Comparison of ENCODE assay signal across 8 cellular contexts in genomic region chr17:68794636-68795503, GRCh38.
DNase-seq lines count a peak whose midpoint lies in the region; ATAC-seq and TF ChIP-seq lines count a peak whose summit lies in the region.

No MANE protein-coding gene starts in this region.

- H3K36me3 ChIP-seq in BLaER1 (no peaks in the 10 kb centered on the region), adipocyte (ENCODE audit: control insufficient read depth, insufficient read depth, low read length, severe bottlenecking) (no peaks in the 10 kb centered on the region), right atrium auricular region (no peaks in the 10 kb centered on the region), BE2C (no peaks in the 10 kb centered on the region)

- H3K4me3 ChIP-seq in BLaER1: no peak overlapping the region
- H3K4me3 ChIP-seq in adipocyte (ENCODE audit: low read length): peak overlapping the region; percentile 53
- no peak overlapping the region for H3K4me3 ChIP-seq in right atrium auricular region
- H3K4me3 ChIP-seq in BE2C (ENCODE audit: low read depth, low read length): no peak overlapping the region

- ATAC-seq in HG03159 (IDR thresholded peaks at IDR 0.05; ENCODE audit: unreplicated experiment): peak; percentile 48
- no peak for ATAC-seq in GM21360 (IDR thresholded peaks at IDR 0.05; ENCODE audit: unreplicated experiment)

- H3K27me3 ChIP-seq in BLaER1: no peaks in the 10 kb centered on the region
- H3K27me3 ChIP-seq in adipocyte (replicated peaks; ENCODE audit: control insufficient read depth, insufficient read depth, low read length): no peaks in the 10 kb centered on the region
- H3K27me3 ChIP-seq in right atrium auricular region: no peaks in the 10 kb centered on the region
- H3K27me3 ChIP-seq in BE2C: peaks cover 10% of the 10 kb centered on the region; the same call in 1 of the 2 replicates

- DNase-seq in adipocyte (ENCODE audit: low read depth) (peak; percentile 70), right atrium auricular region (ENCODE audit: low spot score) (no peak), smooth muscle cell of the brain vasculature (ENCODE audit: low read depth, low spot score) (peak; percentile 63), BE2C (no peak), 8988T (no peak)

- H3K4me1 ChIP-seq in BLaER1: peaks cover 20% of the 10 kb centered on the region
- H3K4me1 ChIP-seq in adipocyte (ENCODE audit: control insufficient read depth, insufficient read depth, low read length): peaks cover 56% of the 10 kb centered on the region
- peaks cover 0 to 34% of the 10 kb centered on the region in 2 donors for H3K4me1 ChIP-seq in right atrium auricular region
- H3K4me1 ChIP-seq in BE2C: no peaks in the 10 kb centered on the region

- H3K9me3 ChIP-seq in BLaER1 (no peaks in the 10 kb centered on the region; the same call in 1 of the 2 replicates), adipocyte (ENCODE audit: control insufficient read depth, low read length) (no peaks in the 10 kb centered on the region), right atrium auricular region (peaks cover 0 to 2% of the 10 kb centered on the region in 2 donors), BE2C (no peaks in the 10 kb centered on the region)

- peak overlapping the region; percentile 53 for H3K4me2 ChIP-seq in BLaER1

- H4K20me1 ChIP-seq in BLaER1: no peaks in the 10 kb centered on the region

- H3K9ac ChIP-seq in BLaER1 (no peak overlapping the region), adipocyte (ENCODE audit: low read length) (peak overlapping the region; percentile 75)

- peak; percentile 18 to 60 for TF ChIP-seq CTCF in right atrium auricular region (IDR thresholded peaks at IDR 0.05)
- no peak for TF ChIP-seq CTCF in BE2C (IDR thresholded peaks at IDR 0.05; ENCODE audit: low read depth, low read length)

- H3K27ac ChIP-seq in BLaER1 (peak overlapping the region; percentile 53; the same call in 1 of the 2 replicates), right atrium auricular region (peak overlapping the region; percentile 69 to 76)

Comparison
In these comparisons a context has a peak if more than half of its experiments do, and no peak if none do; other contexts are left out.
1. DNase-seq: peak in adipocyte (single experiment) and smooth muscle cell of the brain vasculature (single experiment); none in right atrium auricular region (single experiment), BE2C (single experiment) and 8988T (single experiment).